In the genomic region with DNA sequence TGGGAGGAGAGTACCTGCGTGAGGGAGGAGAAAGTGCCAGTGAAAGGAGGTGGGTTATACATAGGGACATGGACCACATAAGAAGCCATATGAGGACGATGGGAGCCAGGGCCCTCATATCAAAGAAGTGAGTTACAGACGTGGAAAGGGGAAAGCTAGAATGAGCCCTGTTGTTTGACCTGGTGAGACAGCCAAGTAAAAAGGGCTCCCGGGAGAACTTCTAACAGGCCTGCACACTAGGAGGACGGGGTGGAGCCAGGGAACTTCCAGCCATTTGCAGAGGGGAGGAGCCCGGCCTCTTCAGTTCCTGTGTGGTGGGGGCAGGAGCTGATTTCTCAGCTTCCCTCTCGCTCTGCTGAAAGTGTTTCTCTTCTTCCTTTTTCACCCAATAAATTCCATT, we compare ENCODE assay signal across 11 cellular contexts.
DNase-seq lines count a peak whose midpoint lies in the region; ATAC-seq and TF ChIP-seq lines count a peak whose summit lies in the region.
"Had no signal": no experiment of that assay in that cellular context is flagged by ENCODE, and none has a peak within 500 bp of the region (broad histone marks: within the 10 kb centered on the region; RNA-seq: fewer than 3 reads in every experiment).

No MANE protein-coding gene starts in this region.

- H3K27me3 ChIP-seq in right lobe of liver, result no peaks in the 10 kb centered on the region
- H3K27me3 ChIP-seq: Peyer's patch had no signal

- no peak overlapping the region for H3K27ac Mint-ChIP-seq in activated CD8-positive, alpha-beta T cell treated with anti-CD3 and anti-CD28 coated beads for 36 hours

- no peak overlapping the region for H3K27ac ChIP-seq in right lobe of liver
- H3K27ac ChIP-seq: heart left ventricle, Peyer's patch had no signal

- H3K4me3 ChIP-seq in GM12865 (ENCODE audit: low read depth, low read length), result no peak overlapping the region
- peak overlapping the region; percentile 13 for H3K4me3 ChIP-seq in Jurkat, Clone E6-1 (ENCODE audit: low read length)
- no peak overlapping the region for H3K4me3 ChIP-seq in right lobe of liver
- H3K4me3 ChIP-seq: heart left ventricle, Peyer's patch had no signal

- no peaks in the 10 kb centered on the region for H3K4me1 Mint-ChIP-seq in activated CD8-positive, alpha-beta T cell treated with anti-CD3 and anti-CD28 coated beads for 36 hours (ENCODE audit: low read depth)
- H3K4me1 Mint-ChIP-seq: central memory CD8-positive, alpha-beta T cell had no signal

- DNase-seq in GM12865 (ENCODE audit: low read depth) (peak; percentile 28), right lobe of liver (no peak), foreskin melanocyte (no peak), HCEC 1CT (no peak)
- DNase-seq in Jurkat, Clone E6-1 (ENCODE audit: low read depth, low spot score), result peak; percentile 42
- DNase-seq in activated CD8-positive, alpha-beta T cell treated with anti-CD3 and anti-CD28 coated beads for 36 hours, result peak; percentile 19
- DNase-seq: GF-D8, Peyer's patch had no signal

- WGBS in right lobe of liver (ENCODE audit: insufficient coverage, low coverage, low lambda C conversion rate, missing lambda C conversion rate), result 43% methylated on average over 7 of the region's 7 CpGs

- POLR2A ChIA-PET in activated CD8-positive, alpha-beta T cell treated with anti-CD3 and anti-CD28 coated beads for 36 hours (lab: Charles Lee), result no interaction called here

- H3K9me3 Mint-ChIP-seq in activated CD8-positive, alpha-beta T cell treated with anti-CD3 and anti-CD28 coated beads for 36 hours, result no peaks in the 10 kb centered on the region
- H3K9me3 Mint-ChIP-seq: central memory CD8-positive, alpha-beta T cell had no signal

- intact Hi-C loops in activated CD8-positive, alpha-beta T cell treated with anti-CD3 and anti-CD28 coated beads for 36 hours (cut with micrococcal nuclease), result no loop called here
- intact Hi-C loops in right lobe of liver (cut with DNase I), result no loop called here

- no peaks in the 10 kb centered on the region for H3K9me3 ChIP-seq in right lobe of liver
- H3K9me3 ChIP-seq: heart left ventricle, Peyer's patch had no signal

- TF ChIP-seq POLR2A in right lobe of liver (IDR thresholded peaks at IDR 0.05), result no peak

- TF ChIP-seq CTCF in GM12865 (IDR thresholded peaks at IDR 0.05; ENCODE audit: insufficient read depth, low read depth, low read length, missing control alignments) (no peak), right lobe of liver (IDR thresholded peaks at IDR 0.05) (no peak)
- no peak for TF ChIP-seq CTCF in activated CD8-positive, alpha-beta T cell treated with anti-CD3 and anti-CD28 coated beads for 36 hours (IDR thresholded peaks at IDR 0.05)

- H3K36me3 ChIP-seq in right lobe of liver, result no peaks in the 10 kb centered on the region
- H3K36me3 ChIP-seq: heart left ventricle, Peyer's patch had no signal

- no peaks in the 10 kb centered on the region for H3K4me1 ChIP-seq in right lobe of liver
- H3K4me1 ChIP-seq: heart left ventricle had no signal

- peak; percentile 61 for ATAC-seq in activated CD8-positive, alpha-beta T cell treated with anti-CD3 and anti-CD28 coated beads for 36 hours
- ATAC-seq in right lobe of liver, result peak; percentile 52 to 60 (median 56)
- ATAC-seq in GM18861 (IDR thresholded peaks at IDR 0.05; ENCODE audit: unreplicated experiment), result no peak

- H3K27me3 Mint-ChIP-seq in activated CD8-positive, alpha-beta T cell treated with anti-CD3 and anti-CD28 coated beads for 36 hours, result peaks cover 20% of the 10 kb centered on the region

- no peaks in the 10 kb centered on the region for H3K36me3 Mint-ChIP-seq in activated CD8-positive, alpha-beta T cell treated with anti-CD3 and anti-CD28 coated beads for 36 hours (ENCODE audit: low read depth)

- H3K4me3 Mint-ChIP-seq in activated CD8-positive, alpha-beta T cell treated with anti-CD3 and anti-CD28 coated beads for 36 hours, result no peak overlapping the region
- H3K4me3 Mint-ChIP-seq: central memory CD8-positive, alpha-beta T cell had no signal

- CTCF ChIA-PET in activated CD8-positive, alpha-beta T cell treated with anti-CD3 and anti-CD28 coated beads for 36 hours (lab: Charles Lee), result interaction anchor here (1.2 to 2.3 kb wide), 3 partner anchors 53 to 239 kb away, joined by 4 to 11 read pairs (median 7); a partner anchor contains a TSS

Comparison
In these comparisons a context has a peak if more than half of its experiments do, and no peak if none do; other contexts are left out.
1. DNase-seq: peak in GM12865 (single experiment), Jurkat, Clone E6-1 (single experiment) and activated CD8-positive, alpha-beta T cell treated with anti-CD3 and anti-CD28 coated beads for 36 hours (single experiment); none in right lobe of liver (0 of 3), foreskin melanocyte (single experiment) and HCEC 1CT (single experiment).